11 cellular contexts compared by ENCODE assay signal in the genomic region with DNA sequence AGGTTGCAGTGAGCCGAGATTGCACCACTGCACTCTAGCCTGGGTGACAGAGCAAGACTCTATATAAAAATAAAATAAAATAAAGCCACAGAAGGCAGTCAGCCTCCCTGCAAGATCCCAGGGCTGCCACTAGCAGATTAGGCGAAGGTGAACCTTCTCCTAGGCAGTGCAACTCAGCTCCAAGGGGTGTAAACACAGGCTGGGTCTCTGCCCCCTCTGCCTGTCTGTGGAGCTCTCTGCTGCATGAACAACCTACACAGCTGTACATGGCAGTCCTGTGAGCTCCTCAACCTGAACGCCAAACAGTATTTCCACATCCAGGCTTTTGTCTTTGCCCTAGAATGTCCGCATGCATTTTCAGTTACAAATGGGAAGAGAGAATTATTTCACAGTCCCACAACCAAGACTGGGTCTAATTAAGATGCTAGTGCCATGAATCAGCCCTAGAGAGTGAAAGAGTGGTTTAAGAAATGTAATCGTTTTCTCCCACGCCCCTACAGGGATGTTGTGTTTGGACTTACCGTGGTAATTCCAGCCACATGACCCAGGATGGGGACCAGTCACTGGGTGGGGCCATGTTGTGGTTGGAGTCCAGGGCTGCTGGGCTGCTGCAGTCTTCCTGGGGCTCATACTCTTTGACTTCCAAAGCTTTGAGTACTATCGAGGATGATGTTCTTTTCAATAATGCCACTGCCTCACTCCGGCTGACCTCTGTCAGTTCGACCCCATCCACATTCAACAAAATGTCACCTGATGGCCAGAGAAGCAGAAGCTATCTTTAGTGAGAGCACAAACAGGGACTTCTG.
DNase-seq lines count a peak whose midpoint lies in the region; ATAC-seq and TF ChIP-seq lines count a peak whose summit lies in the region.
"Had no signal": no experiment of that assay in that cellular context is flagged by ENCODE, and none has a peak within 500 bp of the region (broad histone marks: within the 10 kb centered on the region; RNA-seq: fewer than 3 reads in every experiment).

No MANE protein-coding gene starts in this region.

- peak; percentile 95 for DNase-seq in H4 (ENCODE audit: low spot score)
- peak; percentile 37 for DNase-seq in SW480 (ENCODE audit: low spot score)
- peak; percentile 74 for DNase-seq in fibroblast of pulmonary artery (ENCODE audit: low read depth)
- peak; percentile 99 for DNase-seq in retinal pigment epithelial cell (ENCODE audit: low read depth)
- DNase-seq: NCI-H446, T-helper 17 cell had no signal

- ATAC-seq in GM21737 (IDR thresholded peaks at IDR 0.05; ENCODE audit: unreplicated experiment) (no peak), HG03025 (IDR thresholded peaks at IDR 0.05; ENCODE audit: low FRiP score, unreplicated experiment) (no peak), HG02588 (IDR thresholded peaks at IDR 0.05; ENCODE audit: unreplicated experiment) (no peak), HG03280 (IDR thresholded peaks at IDR 0.05; ENCODE audit: unreplicated experiment) (no peak)
- ATAC-seq: activated T-helper 17 cell treated with anti-CD3 and anti-CD28 coated beads, Interleukin-2, amount 50 U/mL, for 72 hours; T-helper 17 cell had no signal

- H3K4me3 ChIP-seq in fibroblast of pulmonary artery (replicated peaks; ENCODE audit: low read depth, low read length): no peak overlapping the region
- no peak overlapping the region for H3K4me3 ChIP-seq in retinal pigment epithelial cell (ENCODE audit: low read length)

- no peak for TF ChIP-seq CTCF in fibroblast of pulmonary artery (IDR thresholded peaks at IDR 0.05; ENCODE audit: low read length, missing control alignments)
- TF ChIP-seq CTCF in retinal pigment epithelial cell (conservative IDR thresholded peaks at IDR 0.05; ENCODE audit: low read depth, low read length): no peak

Comparison
In these comparisons a context has a peak if more than half of its experiments do, and no peak if none do; other contexts are left out.
1. DNase-seq: peak in every context shown above with its lines; median percentile 99 in retinal pigment epithelial cell; 95 in H4; 74 in fibroblast of pulmonary artery; 37 in SW480.